Comparison of ENCODE assay signal across 26 cellular contexts in the genomic region with DNA sequence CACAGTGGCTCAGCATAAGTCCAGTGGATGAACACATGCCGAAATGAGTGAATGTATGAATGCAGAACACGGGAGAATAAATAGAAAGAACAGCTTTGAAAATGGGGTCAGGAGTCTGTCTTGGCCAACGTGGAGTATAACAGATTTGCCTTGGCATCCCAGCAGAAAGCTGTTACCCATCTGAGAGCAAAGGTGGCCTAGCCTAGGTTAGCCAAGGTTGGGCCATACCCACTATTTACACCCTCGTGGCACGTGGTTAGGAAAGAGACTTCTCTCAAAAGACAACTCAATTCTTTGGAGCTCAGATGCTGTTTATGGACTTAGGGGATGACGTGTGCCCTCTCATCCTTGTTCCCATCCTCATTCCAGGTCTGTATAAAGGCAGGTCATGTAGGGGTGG.
"Had no signal": no experiment of that assay in that cellular context is flagged by ENCODE, and none has a peak within 500 bp of the region (broad histone marks: within the 10 kb centered on the region; RNA-seq: fewer than 3 reads in every experiment).

No MANE protein-coding gene starts in this region.

- ATAC-seq: activated T-cell treated with anti-CD3 and anti-CD28 coated beads, Interleukin-2, amount 50 U/mL, for 72 hours; effector memory CD8-positive, alpha-beta T cell; foreskin keratinocyte; gastrocnemius medialis had no signal

- H3K4me1 ChIP-seq: breast epithelium, esophagus muscularis mucosa, foreskin keratinocyte, gastrocnemius medialis had no signal

- H3K9me3 ChIP-seq: breast epithelium, esophagus muscularis mucosa, gastrocnemius medialis had no signal

- H3K4me3 ChIP-seq: breast epithelium, esophagus muscularis mucosa, gastrocnemius medialis had no signal

- H3K27me3 ChIP-seq: breast epithelium, esophagus muscularis mucosa, foreskin keratinocyte, gastrocnemius medialis had no signal

- H3K36me3 ChIP-seq: breast epithelium had no signal

- DNase-seq: activated CD4-positive, alpha-beta memory T cell treated with anti-CD3 and anti-CD28 coated beads, Interleukin-2, amount 10 ng/mL, durations not matched to agents 7 days and 5 days; activated CD4-positive, alpha-beta T cell treated with anti-CD3 and anti-CD28 coated beads for 1 hour; activated CD4-positive, alpha-beta T cell treated with anti-CD3 and anti-CD28 coated beads for 4 hours; activated CD4-positive, alpha-beta T cell treated with anti-CD3 and anti-CD28 coated beads, Interleukin-2, amount 10 ng/mL, durations not matched to agents 7 days and 5 days; activated CD4-positive, alpha-beta T cell treated with anti-CD3 and anti-CD28 coated beads, Interleukin-2, amount 50 U/mL, for 4 hours; activated CD4-positive, CD25-positive, alpha-beta regulatory T cell; activated CD8-positive, alpha-beta memory T cell treated with anti-CD3 and anti-CD28 coated beads, Interleukin-2, amount 50 U/mL, for 48 hours; activated gamma-delta T cell; activated naive CD4-positive, alpha-beta T cell treated with anti-CD3 and anti-CD28 coated beads, Interleukin-2, amount 50 U/mL, for 16 hours; activated naive CD4-positive, alpha-beta T cell treated with Interleukin-2 at 50 U/mL for 16 hours; activated T-cell treated with anti-CD3 and anti-CD28 coated beads for 4 hours; activated T-cell treated with anti-CD3 and anti-CD28 coated beads, Interleukin-2, amount 50 U/mL, for 24 hours; activated T-cell treated with anti-CD3 and anti-CD28 coated beads, Interleukin-2, amount 50 U/mL, for 72 hours; amniotic stem cell; anterior cingulate cortex; cortex of kidney; dermis blood vessel endothelial cell; effector CD4-positive, alpha-beta T cell; effector memory CD8-positive, alpha-beta T cell; erythroblast; foreskin keratinocyte; gastrocnemius medialis; glutamatergic neuron; T-helper 2 cell had no signal

- H3K27ac ChIP-seq: breast epithelium, esophagus muscularis mucosa, foreskin keratinocyte, gastrocnemius medialis had no signal
